Comparison of ENCODE assay signal across 9 cellular contexts in the genomic region with DNA sequence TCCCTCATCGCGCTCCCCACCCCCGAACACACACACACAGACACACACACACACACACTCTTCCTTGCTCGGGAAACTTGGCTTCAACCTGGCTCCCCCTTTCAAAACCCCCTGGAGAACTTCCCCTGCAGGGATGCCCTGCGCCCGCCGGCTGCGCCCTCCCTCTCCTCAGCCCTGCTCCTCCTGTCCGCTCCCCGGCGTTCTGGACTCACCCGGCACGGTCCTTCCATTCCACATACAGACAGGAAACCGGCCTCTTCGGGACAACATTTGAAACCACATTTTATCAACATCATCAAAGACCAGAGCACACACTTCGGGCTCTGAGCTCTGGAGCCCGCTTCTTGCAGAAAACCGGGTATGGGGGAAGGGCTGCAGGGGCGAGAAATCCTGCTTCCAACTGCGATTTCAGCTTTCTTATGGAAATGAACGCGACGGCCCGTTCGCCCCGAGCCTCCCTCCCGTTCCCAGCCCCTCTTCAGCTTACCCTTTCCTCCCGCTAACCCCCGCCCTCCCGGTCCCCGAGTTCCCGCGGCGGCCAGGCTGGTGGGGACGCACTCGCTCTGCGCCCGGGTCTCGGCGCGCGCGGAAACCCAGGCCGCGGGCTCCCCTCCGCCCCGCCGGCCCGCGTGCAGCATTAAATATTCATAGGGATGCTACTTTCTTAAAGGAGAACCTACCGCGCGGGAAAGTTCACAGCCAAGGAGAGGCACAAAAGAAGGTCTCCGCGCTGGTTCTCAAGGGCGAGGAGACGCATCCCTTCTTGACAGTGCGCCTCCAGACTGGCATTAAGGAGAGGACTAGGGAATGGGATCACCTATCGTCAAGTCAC. TPM values are rescaled to one million over a fixed set of nuclear protein-coding genes. Genes with fewer than 3 reads are reported as not detected.
DNase-seq lines count a peak whose midpoint lies in the region; ATAC-seq, FAIRE-seq and TF ChIP-seq lines count a peak whose summit lies in the region.
"Had no signal": no experiment of that assay in that cellular context is flagged by ENCODE, and none has a peak within 500 bp of the region (broad histone marks: within the 10 kb centered on the region; RNA-seq: fewer than 3 reads in every experiment).

No MANE protein-coding gene starts in this region.

- ATAC-seq in natural killer cell treated with Interleukin-12 subunit alpha and Interleukin-12 subunit beta and Interleukin-15 and Interleukin-18, amount 100 ng/mL, for 72 hours = no peak
- no peak for ATAC-seq in HG02852 (IDR thresholded peaks at IDR 0.05; ENCODE audit: unreplicated experiment)

- no peaks in the 10 kb centered on the region for H3K9me3 ChIP-seq in A673 (ENCODE audit: low read depth, low read length, poor library complexity, severe bottlenecking)
- no peaks in the 10 kb centered on the region for H3K9me3 ChIP-seq in HAP-1

- no peaks in the 10 kb centered on the region for H3K36me3 ChIP-seq in A673 (ENCODE audit: insufficient read depth, low read length, poor library complexity, severe bottlenecking)
- no peaks in the 10 kb centered on the region for H3K36me3 ChIP-seq in HAP-1 (replicated peaks)

- POLR2A ChIA-PET in A673 (lab: Charles Lee; ENCODE audit: low non-redundant PET) = no interaction called here

- CTCF ChIA-PET in A673 (lab: Charles Lee) = interaction anchor here (0.8 kb wide), 1 partner anchor 23 kb away, joined by 3 read pairs; no protein-coding TSS in a partner anchor

- DNase-seq in A673 (ENCODE audit: low spot score) (peak; percentile 31), HAP-1 (ENCODE audit: low spot score in 2 of 2) (peak; percentile 33 to 63), chondrocyte (ENCODE audit: low spot score) (no peak), GM12891 (ENCODE audit: insufficient read length, low spot score) (no peak), NCI-H2107 treated with DMSO at 0.1 percent for 48 hours (lab: John Stamatoyannopoulos, UW; ENCODE audit: unreplicated experiment) (no peak), DMS153 treated with DMSO at 0.1 percent for 48 hours (lab: John Stamatoyannopoulos, UW; ENCODE audit: unreplicated experiment) (no peak)
- no peak for DNase-seq in natural killer cell treated with Interleukin-12 subunit alpha and Interleukin-12 subunit beta and Interleukin-15 and Interleukin-18, amount 100 ng/mL, for 72 hours (ENCODE audit: low spot score)

- FAIRE-seq in GM12891 (lab: Jason Lieb, UNC) = no peak

- no peak for TF ChIP-seq POLR2A in GM12891 (IDR thresholded peaks at IDR 0.05; ENCODE audit: low read depth, low read length)

- H3K4me3 ChIP-seq in A673 (ENCODE audit: low read depth, low read length, poor library complexity, severe bottlenecking) = peak overlapping the region; percentile 57
- H3K4me3 ChIP-seq in HAP-1 = peak overlapping the region; percentile 35

- TF ChIP-seq CTCF in A673 (conservative IDR thresholded peaks at IDR 0.05; ENCODE audit: low read depth, low read length) = no peak
- TF ChIP-seq CTCF in chondrocyte (IDR thresholded peaks at IDR 0.05) = no peak

- H3K27me3 ChIP-seq in A673 (replicated peaks; ENCODE audit: insufficient read depth, low read depth, low read length, poor library complexity) (peaks cover 59% of the 10 kb centered on the region), HAP-1 (ENCODE audit: low read depth) (no peaks in the 10 kb centered on the region)

- intact Hi-C loops in A673 (cut with micrococcal nuclease; ENCODE audit: unreplicated experiment) = loop anchor here (2.0 to 5.0 kb wide), 2 partner anchors 915 to 1711 kb away; no protein-coding TSS in a partner anchor

- H3K27ac Mint-ChIP-seq in chondrocyte (ENCODE audit: unreplicated experiment) = peak overlapping the region; percentile 36
- no peak overlapping the region for H3K27ac Mint-ChIP-seq in natural killer cell treated with Interleukin-12 subunit alpha and Interleukin-12 subunit beta and Interleukin-15 and Interleukin-18, amount 100 ng/mL, for 72 hours

- peaks cover 9% of the 10 kb centered on the region for H3K27me3 Mint-ChIP-seq in chondrocyte (ENCODE audit: low read depth)
- peaks cover 25 to 50% of the 10 kb centered on the region in 2 donors for H3K27me3 Mint-ChIP-seq in natural killer cell treated with Interleukin-12 subunit alpha and Interleukin-12 subunit beta and Interleukin-15 and Interleukin-18, amount 100 ng/mL, for 72 hours

- no TSS peak for BruUV-seq in A673 (replicated peaks; lab: Mats Ljungman, UMichigan)

- no peaks in the 10 kb centered on the region for H3K9me3 Mint-ChIP-seq in chondrocyte (ENCODE audit: low read depth)
- no peaks in the 10 kb centered on the region for H3K9me3 Mint-ChIP-seq in natural killer cell treated with Interleukin-12 subunit alpha and Interleukin-12 subunit beta and Interleukin-15 and Interleukin-18, amount 100 ng/mL, for 72 hours

- no peaks in the 10 kb centered on the region for H3K36me3 Mint-ChIP-seq in chondrocyte (ENCODE audit: low read depth)
- no peaks in the 10 kb centered on the region for H3K36me3 Mint-ChIP-seq in natural killer cell treated with Interleukin-12 subunit alpha and Interleukin-12 subunit beta and Interleukin-15 and Interleukin-18, amount 100 ng/mL, for 72 hours

- H3K4me1 ChIP-seq in A673 (ENCODE audit: insufficient read depth, low read length, poor library complexity, severe bottlenecking) = no peaks in the 10 kb centered on the region
- H3K4me1 ChIP-seq in HAP-1 = peaks cover 8% of the 10 kb centered on the region

- H3K4me1 Mint-ChIP-seq in chondrocyte (ENCODE audit: low read depth) = peaks cover 23% of the 10 kb centered on the region
- H3K4me1 Mint-ChIP-seq in natural killer cell treated with Interleukin-12 subunit alpha and Interleukin-12 subunit beta and Interleukin-15 and Interleukin-18, amount 100 ng/mL, for 72 hours (ENCODE audit: low read depth in 2 of 2) = peaks cover 0 to 9% of the 10 kb centered on the region in 2 donors

- in situ Hi-C loops in HAP-1 (cut with MboI; ENCODE audit: low sequenced_read_pairs) = loop anchor here (25.0 kb wide), 1 partner anchor 465 kb away; a partner anchor contains a TSS

- peak overlapping the region; percentile 80 for H3K4me3 Mint-ChIP-seq in chondrocyte (ENCODE audit: unreplicated experiment)
- H3K4me3 Mint-ChIP-seq in natural killer cell treated with Interleukin-12 subunit alpha and Interleukin-12 subunit beta and Interleukin-15 and Interleukin-18, amount 100 ng/mL, for 72 hours = peak overlapping the region; percentile 41

- H3K27ac ChIP-seq in A673 (ENCODE audit: low read depth, low read length, poor library complexity, severe bottlenecking) = no peak overlapping the region

TF ChIP-seq in GM12891, 5 proteins besides CTCF, POLR2A, EP300 and RAD21:
- TF ChIP-seq TAF1 (IDR thresholded peaks at IDR 0.05; ENCODE audit: low read depth, low read length) (no peak), PAX5 (IDR thresholded peaks at IDR 0.05; ENCODE audit: insufficient read depth, low read length, severe bottlenecking) (no peak), SPI1 (IDR thresholded peaks at IDR 0.05; ENCODE audit: low read depth, low read length) (no peak), POLR2AphosphoS5 (IDR thresholded peaks at IDR 0.05; ENCODE audit: low read depth, low read length) (no peak), POU2F2 (IDR thresholded peaks at IDR 0.05; ENCODE audit: low read depth, low read length) (no peak)

RNA-seq across cellular contexts. Expression of a gene that starts 18.3 kb away (rescaled TPM):
- 0.13 TPM in 1 of 2 replicates, not detected in the other for total RNA-seq in A673 (2021)
- total RNA-seq in chondrocyte = 7.2 to 55.0 TPM (median 7.7 TPM) in 3 replicates
- total RNA-seq in natural killer cell treated with Interleukin-12 subunit alpha and Interleukin-12 subunit beta and Interleukin-15 and Interleukin-18, amount 100 ng/mL, for 72 hours = not detected
- not detected for polyA plus RNA-seq in GM12891 (2012; ENCODE audit: low read depth, missing spikeins)
- total RNA-seq: T-helper 2 cell treated with Interferon-gamma antibody and Interleukin-4, amounts not matched to agents 100 ng/mL and 5 ng/mL, for 36 hours had no signal

Comparison
In these comparisons a context has a peak if more than half of its experiments do, and no peak if none do; other contexts are left out.
1. DNase-seq: peak in A673 (single experiment) and HAP-1 (2 of 2); none in chondrocyte (single experiment), natural killer cell treated with Interleukin-12 subunit alpha and Interleukin-12 subunit beta and Interleukin-15 and Interleukin-18, amount 100 ng/mL, for 72 hours (single experiment), GM12891 (single experiment), NCI-H2107 treated with DMSO at 0.1 percent for 48 hours (single experiment) and DMS153 treated with DMSO at 0.1 percent for 48 hours (single experiment).